8 cellular contexts compared by ENCODE assay signal in genomic region chr1:175319112-175319911, GRCh38.
DNase-seq lines count a peak whose midpoint lies in the region; ATAC-seq lines count a peak whose summit lies in the region.

No MANE protein-coding gene starts in this region.

- DNase-seq in NCI-H748 (lab: John Stamatoyannopoulos, UW; ENCODE audit: unreplicated experiment) (peak; percentile 58), NCI-H748 treated with DMSO at 0.1 percent for 48 hours (lab: John Stamatoyannopoulos, UW) (no peak), NCI-H510A (lab: John Stamatoyannopoulos, UW) (peak; percentile 55), medulla oblongata (ENCODE audit: extremely low spot score) (peak; percentile 88)
- DNase-seq in activated CD4-positive, alpha-beta T cell treated with anti-CD3 and anti-CD28 coated beads, Interleukin-2, amount 50 U/mL, for 48 hours = peak; percentile 70 to 73
- peak; percentile 66 for DNase-seq in effector CD4-positive, alpha-beta T cell
- DNase-seq in stimulated activated CD8-positive, alpha-beta memory T cell treated with anti-CD3 and anti-CD28 coated beads, Interleukin-12 subunit alpha, Interleukin-12 subunit beta, amount 100 ng/mL, for 4 hours (ENCODE audit: low read depth) = peak; percentile 34

- ATAC-seq in HG03103 (IDR thresholded peaks at IDR 0.05; ENCODE audit: low read depth, unreplicated experiment) = peak; percentile 74
